ENCODE assay signal across 8 cellular contexts in the genomic region with DNA sequence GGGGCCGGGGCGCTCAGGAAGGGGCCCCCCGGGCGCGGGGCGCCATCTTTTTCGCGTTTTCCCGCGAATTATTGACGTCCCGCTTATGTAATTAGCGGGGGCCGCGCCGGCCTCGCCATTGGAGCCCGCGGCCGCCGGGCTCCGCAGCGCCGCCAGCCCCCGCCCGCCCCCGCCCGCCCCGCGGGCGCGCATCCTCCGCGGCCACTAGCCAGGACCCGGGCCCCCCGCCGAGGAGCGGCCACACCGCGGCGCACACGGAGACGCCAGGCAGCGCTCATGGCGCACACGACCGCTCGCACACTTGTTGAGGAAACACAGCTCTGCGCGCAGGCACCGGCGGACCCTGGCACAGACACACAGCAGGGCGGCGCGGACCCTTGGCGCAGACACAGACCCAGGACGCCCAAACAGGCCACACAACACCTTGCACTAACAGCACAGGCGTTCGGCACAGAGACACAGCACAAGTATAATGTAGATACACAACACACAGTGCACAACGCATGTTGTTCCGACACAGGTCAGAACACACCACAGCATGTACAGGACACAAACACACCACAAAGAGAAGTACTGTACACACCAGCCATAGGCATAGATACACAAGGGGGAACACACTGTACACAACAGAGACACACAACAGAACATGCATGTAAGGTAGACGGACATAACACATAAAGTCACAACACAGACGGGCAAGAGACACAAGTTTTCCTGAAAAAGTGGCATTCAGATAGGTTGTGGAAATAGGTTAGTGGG. TPM values are rescaled to one million over a fixed set of nuclear protein-coding genes. Genes with fewer than 3 reads are reported as not detected.
DNase-seq lines count a peak whose midpoint lies in the region; ATAC-seq and TF ChIP-seq lines count a peak whose summit lies in the region.

No MANE protein-coding gene starts in this region.

- peak overlapping the region; percentile 97 for H3K4me2 ChIP-seq in KMS-11

- H3K4me1 ChIP-seq in KMS-11 (ENCODE audit: low read depth, poor library complexity, severe bottlenecking), result peaks cover 74% of the 10 kb centered on the region

- CTCF ChIA-PET in RWPE1 (lab: Yijun Ruan, JAX), result interaction anchor here (0.5 to 1.0 kb wide), 2 partner anchors 47 to 60 kb away, joined by 3 to 4 read pairs; no protein-coding TSS in a partner anchor

- DNase-seq in DMS79 treated with DMSO at 0.1 percent for 48 hours (lab: John Stamatoyannopoulos, UW) (peak; percentile 69), RWPE1 (ENCODE audit: low spot score) (peak; percentile 86), head of caudate nucleus (peak; percentile 50 to 89 (median 76)), omental fat pad (ENCODE audit: low spot score) (no peak), amniotic stem cell (lab: John Stamatoyannopoulos, UW) (no peak)
- peak; percentile 68 for DNase-seq in activated naive CD4-positive, alpha-beta T cell treated with anti-CD3 and anti-CD28 coated beads, Interleukin-2, amount 50 U/mL, for 16 hours

- peak overlapping the region; percentile 78; the same call in 1 of the 2 replicates for H2AFZ ChIP-seq in KMS-11 (ENCODE audit: low read depth)

- no peak overlapping the region for H3K4me3 ChIP-seq in KMS-11 (IDR thresholded peaks at IDR 0.05; ENCODE audit: insufficient read depth, low read depth, low read length)

- no peaks in the 10 kb centered on the region for H4K20me1 ChIP-seq in KMS-11 (ENCODE audit: insufficient read depth)

- intact Hi-C loops in head of caudate nucleus (cut with DNase I), result loop anchor here (5.0 kb wide), 1 partner anchor 60 kb away; no protein-coding TSS in a partner anchor

- H3K27me3 ChIP-seq in KMS-11 (ENCODE audit: insufficient read depth, low read depth), result no peaks in the 10 kb centered on the region

- H3K27ac ChIP-seq in KMS-11 (peak overlapping the region; percentile 94), RWPE1 (peak overlapping the region; percentile 100)

- TF ChIP-seq CTCF in KMS-11 (conservative IDR thresholded peaks at IDR 0.05; ENCODE audit: low read depth, low read length) (no peak), RWPE1 (conservative IDR thresholded peaks at IDR 0.05; ENCODE audit: low read depth) (peak; percentile 55), omental fat pad (IDR thresholded peaks at IDR 0.05) (no peak)

- H3K9ac ChIP-seq in KMS-11, result peak overlapping the region; percentile 87

- POLR2A ChIA-PET in RWPE1 (lab: Yijun Ruan, JAX; ENCODE audit: low non-redundant PET), result no interaction called here

- no peaks in the 10 kb centered on the region for H3K36me3 ChIP-seq in KMS-11 (ENCODE audit: insufficient read depth)

- ATAC-seq in GM21619 (IDR thresholded peaks at IDR 0.05; ENCODE audit: unreplicated experiment) (peak; percentile 43), omental fat pad (ENCODE audit: low FRiP score) (peak; percentile 48)

- peaks cover 26% of the 10 kb centered on the region; the same call in 1 of the 2 replicates for H3K79me2 ChIP-seq in KMS-11 (ENCODE audit: insufficient read depth, low read depth)

RNA-seq across cellular contexts. Expression of a gene that starts 0.5 kb away (rescaled TPM):
- total RNA-seq in omental fat pad, result 10 to 100 TPM; 16.3 to 31.2 (median 25.3) TPM

RNA-seq across cellular contexts. Expression of a gene that starts 34.7 kb away (rescaled TPM):
- 10 to 100 TPM; 30.7 to 57.5 (median 36.2) TPM for total RNA-seq in omental fat pad

RNA-seq across cellular contexts. Expression of a gene that starts 49.1 kb away (rescaled TPM):
- total RNA-seq in omental fat pad, result 1 to 10 TPM; 3.0 to 9.0 (median 6.1) TPM

Comparison
In these comparisons a context has a peak if more than half of its experiments do, and no peak if none do; other contexts are left out.
1. DNase-seq: peak in DMS79 treated with DMSO at 0.1 percent for 48 hours (single experiment), RWPE1 (single experiment), activated naive CD4-positive, alpha-beta T cell treated with anti-CD3 and anti-CD28 coated beads, Interleukin-2, amount 50 U/mL, for 16 hours (single experiment) and head of caudate nucleus (42 of 42); none in omental fat pad (single experiment) and amniotic stem cell (single experiment).